13 cellular contexts compared by ENCODE assay signal in genomic region chr3:59867185-59868002, GRCh38.
"Had no signal": no experiment of that assay in that cellular context is flagged by ENCODE, and none has a peak within 500 bp of the region (broad histone marks: within the 10 kb centered on the region; RNA-seq: fewer than 3 reads in every experiment).

No MANE protein-coding gene starts in this region.

- H3K9me3 ChIP-seq: ascending aorta, esophagus squamous epithelium, neutrophil, right atrium auricular region had no signal

- H3K4me3 ChIP-seq: ascending aorta, cardiac muscle cell, esophagus squamous epithelium, right atrium auricular region, SK-N-MC, skin epidermis had no signal

- H3K4me1 ChIP-seq: ascending aorta, esophagus squamous epithelium, right atrium auricular region had no signal

- H3K36me3 Mint-ChIP-seq: type B pancreatic cell had no signal

- H3K27ac Mint-ChIP-seq: activated CD4-positive, alpha-beta memory T cell treated with anti-CD3 and anti-CD28 coated beads for 36 hours; naive B cell; type B pancreatic cell had no signal

- DNase-seq: activated CD4-positive, alpha-beta memory T cell treated with anti-CD3 and anti-CD28 coated beads for 36 hours; esophagus squamous epithelium; foreskin fibroblast; glutamatergic neuron; naive B cell; substantia nigra had no signal

- H3K4me3 Mint-ChIP-seq: activated CD4-positive, alpha-beta memory T cell treated with anti-CD3 and anti-CD28 coated beads for 36 hours; naive B cell; type B pancreatic cell had no signal

- H3K27me3 Mint-ChIP-seq: activated CD4-positive, alpha-beta memory T cell treated with anti-CD3 and anti-CD28 coated beads for 36 hours; naive B cell had no signal

- H3K36me3 ChIP-seq: ascending aorta, cardiac muscle cell, esophagus squamous epithelium, neutrophil, right atrium auricular region had no signal

- H3K27me3 ChIP-seq: ascending aorta, cardiac muscle cell, esophagus squamous epithelium, neutrophil, right atrium auricular region had no signal

- H3K27ac ChIP-seq: ascending aorta, cardiac muscle cell, esophagus squamous epithelium, neutrophil, right atrium auricular region, SK-N-MC, skin epidermis had no signal
